ENCODE assay signal across 8 cellular contexts in the genomic region with DNA sequence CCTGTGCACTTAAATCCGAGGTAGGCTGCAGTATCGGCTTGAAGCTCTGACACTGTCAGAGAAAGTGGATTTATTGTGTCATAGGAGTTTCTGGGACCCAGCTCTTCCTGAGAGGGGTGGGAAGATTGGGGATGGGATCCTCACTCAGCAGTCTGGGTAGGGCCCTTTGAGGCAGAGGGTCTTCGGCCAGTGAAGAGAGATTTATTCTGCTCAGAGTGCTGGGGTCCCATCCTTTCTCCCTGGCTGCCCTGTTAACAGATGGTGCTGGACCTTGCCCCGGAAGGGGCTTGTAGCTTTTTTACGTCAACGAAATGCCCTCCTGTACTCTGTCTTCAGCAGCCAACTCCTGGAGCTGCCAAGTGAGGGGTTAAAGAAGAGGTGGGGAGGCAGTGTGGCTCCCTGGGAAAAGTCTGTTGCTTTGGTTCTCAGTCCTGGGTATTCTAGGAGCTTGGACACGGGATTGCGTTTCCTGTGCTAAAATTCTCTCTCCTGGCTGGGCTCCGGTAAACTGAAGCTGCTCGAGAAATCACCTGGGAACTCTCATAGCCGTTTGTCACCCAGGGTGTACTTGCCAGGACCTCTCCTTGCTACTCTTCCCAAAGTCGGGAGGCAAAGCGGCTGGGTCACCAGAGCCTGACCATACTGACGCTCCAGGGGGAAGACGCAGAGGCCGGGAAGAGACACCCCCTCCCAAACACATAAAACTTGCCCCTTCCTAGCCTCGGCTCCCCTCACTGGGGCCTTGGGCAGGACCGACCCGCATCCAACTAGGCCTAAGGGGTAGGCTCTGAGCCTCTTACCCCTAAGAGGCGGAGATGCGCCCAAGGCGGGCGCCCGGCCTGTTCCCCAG. TPM values are rescaled to one million over a fixed set of nuclear protein-coding genes. Genes with fewer than 3 reads are reported as not detected.
DNase-seq lines count a peak whose midpoint lies in the region; ATAC-seq and TF ChIP-seq lines count a peak whose summit lies in the region.

No MANE protein-coding gene starts in this region.

- TF ChIP-seq CTCF in VCaP (conservative IDR thresholded peaks at IDR 0.05), result no peak
- no peak for TF ChIP-seq CTCF in fibroblast of pulmonary artery (IDR thresholded peaks at IDR 0.05; ENCODE audit: low read length, missing control alignments)
- TF ChIP-seq CTCF in omental fat pad (IDR thresholded peaks at IDR 0.05), result no peak

- peak; percentile 8 for ATAC-seq in GM21717 (IDR thresholded peaks at IDR 0.05; ENCODE audit: unreplicated experiment)
- ATAC-seq in omental fat pad (ENCODE audit: low FRiP score), result peak; percentile 1

- H3K27ac ChIP-seq in VCaP, result peak overlapping the region; percentile 95

- DNase-seq in AG20443 (ENCODE audit: low spot score) (peak; percentile 19), fibroblast of pulmonary artery (ENCODE audit: low read depth) (peak; percentile 34), omental fat pad (ENCODE audit: low spot score) (no peak), NCI-H146 (lab: John Stamatoyannopoulos, UW) (no peak)
- DNase-seq in effector CD4-positive, alpha-beta T cell, result no peak
- DNase-seq in central memory CD4-positive, alpha-beta T cell, result no peak

- peak overlapping the region; percentile 62 for H3K4me3 ChIP-seq in fibroblast of pulmonary artery (replicated peaks; ENCODE audit: low read depth, low read length)

RNA-seq across cellular contexts. Expression of a gene that starts 0.8 kb away (rescaled TPM):
- total RNA-seq in omental fat pad, result 10 to 100 TPM in 3 of 4 donors, 1 to 10 TPM in 1; 9.9 to 16.2 (median 12.2) TPM

RNA-seq across cellular contexts. Expression of a gene that starts 4.6 kb away (rescaled TPM):
- 10 to 100 TPM in 3 of 4 donors, 1 to 10 TPM in 1; 9.3 to 22.5 (median 13.9) TPM for total RNA-seq in omental fat pad

RNA-seq across cellular contexts. Expression of a gene that starts 8.1 kb away (rescaled TPM):
- 10 to 100 TPM; 24.8 to 47.6 (median 35.3) TPM for total RNA-seq in omental fat pad

RNA-seq across cellular contexts. Expression of a gene that starts 11.9 kb away (rescaled TPM):
- 10 to 100 TPM; 55.5 to 59.3 (median 57.7) TPM for total RNA-seq in omental fat pad

RNA-seq across cellular contexts. Expression of a gene that starts 51.9 kb away (rescaled TPM):
- total RNA-seq in omental fat pad, result 1 to 10 TPM in 1 of 4 donors, under 1 TPM in 3; 0.28 to 1.1 (median 0.49) TPM

Comparison
In these comparisons a context has a peak if more than half of its experiments do, and no peak if none do; other contexts are left out.
1. DNase-seq: peak in AG20443 (single experiment) and fibroblast of pulmonary artery (single experiment); none in omental fat pad (single experiment), NCI-H146 (single experiment), effector CD4-positive, alpha-beta T cell (single experiment) and central memory CD4-positive, alpha-beta T cell (single experiment).